Comparison of ENCODE assay signal across 18 cellular contexts in the genomic region with DNA sequence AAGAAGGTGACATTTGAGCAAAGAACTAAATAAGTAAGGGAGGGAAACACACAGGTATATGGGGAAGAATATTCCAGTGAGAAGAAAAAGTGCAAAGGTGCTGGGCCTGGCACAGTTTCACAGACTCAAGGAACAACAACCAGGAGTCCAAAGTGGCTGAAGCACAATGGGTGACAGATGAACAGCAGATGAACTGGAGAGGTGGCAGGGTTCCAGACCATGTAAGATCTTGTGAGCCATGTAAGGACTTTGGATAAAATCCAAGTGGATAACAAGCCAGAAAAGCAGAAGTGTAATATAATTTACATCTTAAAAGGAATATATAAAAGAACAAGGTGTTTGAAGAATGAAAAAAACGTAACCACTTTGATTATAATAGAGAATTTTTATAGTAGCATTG.
DNase-seq lines count a peak whose midpoint lies in the region; ATAC-seq, FAIRE-seq and TF ChIP-seq lines count a peak whose summit lies in the region.
"Had no signal": no experiment of that assay in that cellular context is flagged by ENCODE, and none has a peak within 500 bp of the region (broad histone marks: within the 10 kb centered on the region; RNA-seq: fewer than 3 reads in every experiment).

No MANE protein-coding gene starts in this region.

- no peak overlapping the region for H3K27ac ChIP-seq in pancreas
- H3K27ac ChIP-seq: neural progenitor cell, right lobe of liver, transverse colon had no signal

- FAIRE-seq in pancreas (lab: Jason Lieb, UNC), result no peak

- H3K4me1 ChIP-seq in pancreas, result no peaks in the 10 kb centered on the region
- H3K4me1 ChIP-seq: neural progenitor cell, right lobe of liver had no signal

- DNase-seq in AG08395 (ENCODE audit: low spot score) (peak; percentile 5), GM04504 (ENCODE audit: low read depth) (peak; percentile 3), NCI-H524 treated with DMSO at 0.1 percent for 48 hours (lab: John Stamatoyannopoulos, UW) (peak; percentile 9), fibroblast of mammary gland (ENCODE audit: low read depth) (peak; percentile 53), NCI-H1436 treated with DMSO at 0.1 percent for 48 hours (lab: John Stamatoyannopoulos, UW) (no peak), COLO668 (lab: John Stamatoyannopoulos, UW; ENCODE audit: unreplicated experiment) (no peak), pancreas (no peak)
- DNase-seq: activated CD4-positive, alpha-beta T cell treated with anti-CD3 and anti-CD28 coated beads, Interleukin-2, amount 10 ng/mL, durations not matched to agents 24 days and 14 days; islet precursor cell; mesenchymal stem cell; NCI-H1417 treated with DMSO at 0.1 percent for 48 hours; right lobe of liver; stimulated activated CD4-positive, alpha-beta T cell treated with anti-CD3 and anti-CD28 coated beads, Interleukin-4, amount 100 ng/mL, for 1 hour; transverse colon had no signal

- ATAC-seq in GM21825 (IDR thresholded peaks at IDR 0.05; ENCODE audit: unreplicated experiment) (no peak), pancreas (no peak)
- ATAC-seq: GM23338, right lobe of liver, Right ventricle myocardium inferior had no signal

- 82 to 92% methylated on average over 1 of the region's 1 CpG for WGBS in pancreas, 2 donors

- no peaks in the 10 kb centered on the region for H3K27me3 ChIP-seq in pancreas
- H3K27me3 ChIP-seq: neural progenitor cell, right lobe of liver, transverse colon had no signal

- TF ChIP-seq CTCF in fibroblast of mammary gland (conservative IDR thresholded peaks at IDR 0.05; ENCODE audit: control insufficient read depth, insufficient read depth, low read depth, low read length) (no peak), pancreas (IDR thresholded peaks at IDR 0.05) (no peak)

- H3K4me3 ChIP-seq in fibroblast of mammary gland (ENCODE audit: control insufficient read depth, low read depth, low read length) (no peak overlapping the region), pancreas (no peak overlapping the region)
- H3K4me3 ChIP-seq: GM23338, neural progenitor cell, right lobe of liver, transverse colon had no signal

- H3K36me3 ChIP-seq in pancreas, result no peaks in the 10 kb centered on the region
- H3K36me3 ChIP-seq: neural progenitor cell, right lobe of liver, transverse colon had no signal

- intact Hi-C loops in pancreas (cut with DNase I), result no loop called here

- no peaks in the 10 kb centered on the region for H3K9me3 ChIP-seq in pancreas
- H3K9me3 ChIP-seq: right lobe of liver, transverse colon had no signal

Comparison
In these comparisons a context has a peak if more than half of its experiments do, and no peak if none do; other contexts are left out.
1. DNase-seq: peak in AG08395 (single experiment), GM04504 (single experiment), NCI-H524 treated with DMSO at 0.1 percent for 48 hours (single experiment) and fibroblast of mammary gland (single experiment); none in NCI-H1436 treated with DMSO at 0.1 percent for 48 hours (single experiment), COLO668 (single experiment) and pancreas (0 of 6).